1 cellular context compared by ENCODE assay signal in the genomic region with DNA sequence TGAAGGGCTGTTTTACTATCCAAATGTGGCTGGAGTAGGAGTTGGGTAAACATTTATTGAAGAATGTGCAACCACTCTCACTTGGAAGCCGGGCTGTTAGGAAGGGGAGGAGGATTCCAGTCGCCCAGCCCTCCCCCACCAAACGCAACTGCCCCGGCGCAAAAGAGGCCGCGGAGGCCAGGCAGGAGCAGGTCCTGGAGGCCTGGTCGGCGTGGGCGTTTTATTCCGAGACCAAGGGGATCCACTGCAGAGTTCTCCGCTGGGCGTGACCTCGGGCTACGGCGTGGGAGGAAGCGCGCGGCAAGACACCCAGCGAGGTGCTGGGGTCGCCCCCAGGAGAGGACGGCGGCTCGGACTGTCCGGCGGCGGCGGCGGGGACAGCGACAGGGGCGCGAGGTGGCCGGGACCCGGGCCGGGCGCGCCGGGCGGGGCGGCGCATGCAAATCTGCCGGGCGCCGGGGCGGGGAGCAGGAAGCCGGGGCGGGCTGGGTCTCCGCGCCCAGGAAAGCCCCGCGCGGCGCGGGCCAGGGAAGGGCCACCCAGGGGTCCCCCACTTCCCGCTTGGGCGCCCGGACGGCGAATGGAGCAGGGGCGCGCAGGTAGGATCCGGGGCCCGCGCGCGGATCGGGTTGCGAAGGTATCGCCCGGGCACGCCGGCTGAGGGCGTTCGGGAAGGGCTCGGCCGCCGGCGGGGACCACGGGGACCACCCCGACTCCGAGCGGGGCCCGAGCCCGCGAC.
TF ChIP-seq lines count a peak whose summit lies in the region.

A gene (plus strand): TSS at position 553 of the 739 bp plus-strand sequence. CDS start 26,230 bp downstream, outside the sequence.

TF ChIP-seq in HepG2, 621 proteins besides CTCF, POLR2A, EP300 and RAD21 (continued from another document and continues in another):
- no peak for TF ChIP-seq PCBP1 (IDR thresholded peaks at IDR 0.05; ENCODE audit: borderline replicate concordance, low read depth, low read length)
- peak; percentile 57 for TF ChIP-seq FOXA3 (CRISPR knock-in tag; IDR thresholded peaks at IDR 0.05)
- TF ChIP-seq PAF1 (CRISPR knock-in tag; IDR thresholded peaks at IDR 0.05) = no peak
- no peak for TF ChIP-seq ELF4 (CRISPR knock-in tag; IDR thresholded peaks at IDR 0.05; ENCODE audit: borderline replicate concordance)
- TF ChIP-seq, protein P1, sequence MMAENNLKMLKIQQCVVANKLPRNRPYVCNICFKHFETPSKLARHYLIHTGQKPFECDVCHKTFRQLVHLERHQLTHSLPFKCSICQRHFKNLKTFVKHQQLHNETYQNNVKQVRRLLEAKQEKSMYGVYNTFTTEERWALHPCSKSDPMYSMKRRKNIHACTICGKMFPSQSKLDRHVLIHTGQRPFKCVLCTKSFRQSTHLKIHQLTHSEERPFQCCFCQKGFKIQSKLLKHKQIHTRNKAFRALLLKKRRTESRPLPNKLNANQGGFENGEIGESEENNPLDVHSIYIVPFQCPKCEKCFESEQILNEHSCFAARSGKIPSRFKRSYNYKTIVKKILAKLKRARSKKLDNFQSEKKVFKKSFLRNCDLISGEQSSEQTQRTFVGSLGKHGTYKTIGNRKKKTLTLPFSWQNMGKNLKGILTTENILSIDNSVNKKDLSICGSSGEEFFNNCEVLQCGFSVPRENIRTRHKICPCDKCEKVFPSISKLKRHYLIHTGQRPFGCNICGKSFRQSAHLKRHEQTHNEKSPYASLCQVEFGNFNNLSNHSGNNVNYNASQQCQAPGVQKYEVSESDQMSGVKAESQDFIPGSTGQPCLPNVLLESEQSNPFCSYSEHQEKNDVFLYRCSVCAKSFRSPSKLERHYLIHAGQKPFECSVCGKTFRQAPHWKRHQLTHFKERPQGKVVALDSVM (CRISPR knock-in tag; IDR thresholded peaks at IDR 0.05) = peak; percentile 97
- TF ChIP-seq BRCA1 (CRISPR knock-in tag; IDR thresholded peaks at IDR 0.05) = no peak
- peak; percentile 71; the same call in 1 of the 2 replicates for TF ChIP-seq GATA4 (IDR thresholded peaks at IDR 0.05; ENCODE audit: borderline replicate concordance, low read depth)
- peak; percentile 61 for TF ChIP-seq MXD4 (CRISPR knock-in tag; IDR thresholded peaks at IDR 0.05)
- TF ChIP-seq EEA1 (CRISPR knock-in tag; IDR thresholded peaks at IDR 0.05; ENCODE audit: borderline replicate concordance) = no peak
- TF ChIP-seq, protein P2, sequence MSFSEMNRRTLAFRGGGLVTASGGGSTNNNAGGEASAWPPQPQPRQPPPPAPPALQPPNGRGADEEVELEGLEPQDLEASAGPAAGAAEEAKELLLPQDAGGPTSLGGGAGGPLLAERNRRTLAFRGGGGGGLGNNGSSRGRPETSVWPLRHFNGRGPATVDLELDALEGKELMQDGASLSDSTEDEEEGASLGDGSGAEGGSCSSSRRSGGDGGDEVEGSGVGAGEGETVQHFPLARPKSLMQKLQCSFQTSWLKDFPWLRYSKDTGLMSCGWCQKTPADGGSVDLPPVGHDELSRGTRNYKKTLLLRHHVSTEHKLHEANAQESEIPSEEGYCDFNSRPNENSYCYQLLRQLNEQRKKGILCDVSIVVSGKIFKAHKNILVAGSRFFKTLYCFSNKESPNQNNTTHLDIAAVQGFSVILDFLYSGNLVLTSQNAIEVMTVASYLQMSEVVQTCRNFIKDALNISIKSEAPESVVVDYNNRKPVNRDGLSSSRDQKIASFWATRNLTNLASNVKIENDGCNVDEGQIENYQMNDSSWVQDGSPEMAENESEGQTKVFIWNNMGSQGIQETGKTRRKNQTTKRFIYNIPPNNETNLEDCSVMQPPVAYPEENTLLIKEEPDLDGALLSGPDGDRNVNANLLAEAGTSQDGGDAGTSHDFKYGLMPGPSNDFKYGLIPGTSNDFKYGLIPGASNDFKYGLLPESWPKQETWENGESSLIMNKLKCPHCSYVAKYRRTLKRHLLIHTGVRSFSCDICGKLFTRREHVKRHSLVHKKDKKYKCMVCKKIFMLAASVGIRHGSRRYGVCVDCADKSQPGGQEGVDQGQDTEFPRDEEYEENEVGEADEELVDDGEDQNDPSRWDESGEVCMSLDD (CRISPR knock-in tag; IDR thresholded peaks at IDR 0.05; ENCODE audit: borderline replicate concordance) = peak; percentile 78; the same call in 1 of the 2 replicates
- TF ChIP-seq GPN1 (CRISPR knock-in tag; IDR thresholded peaks at IDR 0.05; ENCODE audit: borderline replicate concordance) = 0 out of 2 replicates have a peak, but pooled peaks have one; percentile 14
- TF ChIP-seq ZNF256 (CRISPR knock-in tag; conservative IDR thresholded peaks at IDR 0.05) = no peak
- TF ChIP-seq, protein P3, sequence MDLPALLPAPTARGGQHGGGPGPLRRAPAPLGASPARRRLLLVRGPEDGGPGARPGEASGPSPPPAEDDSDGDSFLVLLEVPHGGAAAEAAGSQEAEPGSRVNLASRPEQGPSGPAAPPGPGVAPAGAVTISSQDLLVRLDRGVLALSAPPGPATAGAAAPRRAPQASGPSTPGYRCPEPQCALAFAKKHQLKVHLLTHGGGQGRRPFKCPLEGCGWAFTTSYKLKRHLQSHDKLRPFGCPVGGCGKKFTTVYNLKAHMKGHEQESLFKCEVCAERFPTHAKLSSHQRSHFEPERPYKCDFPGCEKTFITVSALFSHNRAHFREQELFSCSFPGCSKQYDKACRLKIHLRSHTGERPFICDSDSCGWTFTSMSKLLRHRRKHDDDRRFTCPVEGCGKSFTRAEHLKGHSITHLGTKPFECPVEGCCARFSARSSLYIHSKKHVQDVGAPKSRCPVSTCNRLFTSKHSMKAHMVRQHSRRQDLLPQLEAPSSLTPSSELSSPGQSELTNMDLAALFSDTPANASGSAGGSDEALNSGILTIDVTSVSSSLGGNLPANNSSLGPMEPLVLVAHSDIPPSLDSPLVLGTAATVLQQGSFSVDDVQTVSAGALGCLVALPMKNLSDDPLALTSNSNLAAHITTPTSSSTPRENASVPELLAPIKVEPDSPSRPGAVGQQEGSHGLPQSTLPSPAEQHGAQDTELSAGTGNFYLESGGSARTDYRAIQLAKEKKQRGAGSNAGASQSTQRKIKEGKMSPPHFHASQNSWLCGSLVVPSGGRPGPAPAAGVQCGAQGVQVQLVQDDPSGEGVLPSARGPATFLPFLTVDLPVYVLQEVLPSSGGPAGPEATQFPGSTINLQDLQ (CRISPR knock-in tag; IDR thresholded peaks at IDR 0.05) = 0 out of 2 replicates have a peak, but pooled peaks have one; percentile 35
- TF ChIP-seq, protein P4, sequence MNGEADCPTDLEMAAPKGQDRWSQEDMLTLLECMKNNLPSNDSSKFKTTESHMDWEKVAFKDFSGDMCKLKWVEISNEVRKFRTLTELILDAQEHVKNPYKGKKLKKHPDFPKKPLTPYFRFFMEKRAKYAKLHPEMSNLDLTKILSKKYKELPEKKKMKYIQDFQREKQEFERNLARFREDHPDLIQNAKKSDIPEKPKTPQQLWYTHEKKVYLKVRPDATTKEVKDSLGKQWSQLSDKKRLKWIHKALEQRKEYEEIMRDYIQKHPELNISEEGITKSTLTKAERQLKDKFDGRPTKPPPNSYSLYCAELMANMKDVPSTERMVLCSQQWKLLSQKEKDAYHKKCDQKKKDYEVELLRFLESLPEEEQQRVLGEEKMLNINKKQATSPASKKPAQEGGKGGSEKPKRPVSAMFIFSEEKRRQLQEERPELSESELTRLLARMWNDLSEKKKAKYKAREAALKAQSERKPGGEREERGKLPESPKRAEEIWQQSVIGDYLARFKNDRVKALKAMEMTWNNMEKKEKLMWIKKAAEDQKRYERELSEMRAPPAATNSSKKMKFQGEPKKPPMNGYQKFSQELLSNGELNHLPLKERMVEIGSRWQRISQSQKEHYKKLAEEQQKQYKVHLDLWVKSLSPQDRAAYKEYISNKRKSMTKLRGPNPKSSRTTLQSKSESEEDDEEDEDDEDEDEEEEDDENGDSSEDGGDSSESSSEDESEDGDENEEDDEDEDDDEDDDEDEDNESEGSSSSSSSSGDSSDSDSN (CRISPR knock-in tag; IDR thresholded peaks at IDR 0.05) = peak; percentile 80
- no peak for TF ChIP-seq THYN1 (CRISPR knock-in tag; IDR thresholded peaks at IDR 0.05; ENCODE audit: borderline replicate concordance, low read depth)
- TF ChIP-seq ARID2 (CRISPR knock-in tag; IDR thresholded peaks at IDR 0.05; ENCODE audit: borderline replicate concordance) = no peak
- peak; percentile 85; the same call in 1 of the 2 replicates for TF ChIP-seq ZNF274 (CRISPR knock-in tag; IDR thresholded peaks at IDR 0.05)
- TF ChIP-seq HNRNPH1 (optimal IDR thresholded peaks at IDR 0.05; ENCODE audit: low read depth, low read length) = no peak
- peak; percentile 68 for TF ChIP-seq ELF3 (CRISPR knock-in tag; IDR thresholded peaks at IDR 0.05)
- peak; percentile 64 for TF ChIP-seq ZBTB7B (CRISPR knock-in tag; IDR thresholded peaks at IDR 0.05)
- TF ChIP-seq, protein P5, sequence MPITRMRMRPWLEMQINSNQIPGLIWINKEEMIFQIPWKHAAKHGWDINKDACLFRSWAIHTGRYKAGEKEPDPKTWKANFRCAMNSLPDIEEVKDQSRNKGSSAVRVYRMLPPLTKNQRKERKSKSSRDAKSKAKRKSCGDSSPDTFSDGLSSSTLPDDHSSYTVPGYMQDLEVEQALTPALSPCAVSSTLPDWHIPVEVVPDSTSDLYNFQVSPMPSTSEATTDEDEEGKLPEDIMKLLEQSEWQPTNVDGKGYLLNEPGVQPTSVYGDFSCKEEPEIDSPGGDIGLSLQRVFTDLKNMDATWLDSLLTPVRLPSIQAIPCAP (CRISPR knock-in tag; IDR thresholded peaks at IDR 0.05; ENCODE audit: low read depth) = 0 out of 2 replicates have a peak, but pooled peaks have one; percentile 65
- no peak for TF ChIP-seq GTF2F1 (IDR thresholded peaks at IDR 0.05; ENCODE audit: low read length)
- 0 out of 2 replicates have a peak, but pooled peaks have one; percentile 79 for TF ChIP-seq SMAD1 (CRISPR knock-in tag; IDR thresholded peaks at IDR 0.05; ENCODE audit: borderline replicate concordance, low read depth)
- TF ChIP-seq PRMT3 (CRISPR knock-in tag; IDR thresholded peaks at IDR 0.05; ENCODE audit: borderline replicate concordance, low read depth) = no peak
- TF ChIP-seq TCF7L2 (IDR thresholded peaks at IDR 0.05; ENCODE audit: low read depth, low read length) = no peak
- TF ChIP-seq ZNF207 (IDR thresholded peaks at IDR 0.05; ENCODE audit: borderline replicate concordance) = no peak
- peak; percentile 66; the same call in 1 of the 2 replicates for TF ChIP-seq ZNF558 (CRISPR knock-in tag; IDR thresholded peaks at IDR 0.05; ENCODE audit: borderline replicate concordance)
- TF ChIP-seq, protein P6, sequence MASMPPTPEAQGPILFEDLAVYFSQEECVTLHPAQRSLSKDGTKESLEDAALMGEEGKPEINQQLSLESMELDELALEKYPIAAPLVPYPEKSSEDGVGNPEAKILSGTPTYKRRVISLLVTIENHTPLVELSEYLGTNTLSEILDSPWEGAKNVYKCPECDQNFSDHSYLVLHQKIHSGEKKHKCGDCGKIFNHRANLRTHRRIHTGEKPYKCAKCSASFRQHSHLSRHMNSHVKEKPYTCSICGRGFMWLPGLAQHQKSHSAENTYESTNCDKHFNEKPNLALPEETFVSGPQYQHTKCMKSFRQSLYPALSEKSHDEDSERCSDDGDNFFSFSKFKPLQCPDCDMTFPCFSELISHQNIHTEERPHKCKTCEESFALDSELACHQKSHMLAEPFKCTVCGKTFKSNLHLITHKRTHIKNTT (CRISPR knock-in tag; IDR thresholded peaks at IDR 0.05) = no peak
- no peak for TF ChIP-seq SYNCRIP (IDR thresholded peaks at IDR 0.05; ENCODE audit: insufficient read depth, low read depth, low read length)
- peak; percentile 77 for TF ChIP-seq KAT7 (CRISPR knock-in tag; IDR thresholded peaks at IDR 0.05; ENCODE audit: borderline replicate concordance)
- TF ChIP-seq ZNF441 (CRISPR knock-in tag; IDR thresholded peaks at IDR 0.05; ENCODE audit: borderline replicate concordance) = no peak; the same call in 1 of the 2 replicates
- TF ChIP-seq SNAPC2 (CRISPR knock-in tag; IDR thresholded peaks at IDR 0.05) = peak; percentile 77; the same call in 1 of the 2 replicates
- TF ChIP-seq AGO2 (optimal IDR thresholded peaks at IDR 0.05; ENCODE audit: low read depth, low read length) = peak; percentile 83
- no peak for TF ChIP-seq ZNF549 (CRISPR knock-in tag; IDR thresholded peaks at IDR 0.05)
- TF ChIP-seq CREB1 (IDR thresholded peaks at IDR 0.05) = no peak
- peak; percentile 40; the same call in 1 of the 2 replicates for TF ChIP-seq CREB1 (CRISPR knock-in tag; IDR thresholded peaks at IDR 0.05)
- TF ChIP-seq HDAC6 (IDR thresholded peaks at IDR 0.05; ENCODE audit: low read depth, low read length) = no peak
- TF ChIP-seq, protein P7, sequence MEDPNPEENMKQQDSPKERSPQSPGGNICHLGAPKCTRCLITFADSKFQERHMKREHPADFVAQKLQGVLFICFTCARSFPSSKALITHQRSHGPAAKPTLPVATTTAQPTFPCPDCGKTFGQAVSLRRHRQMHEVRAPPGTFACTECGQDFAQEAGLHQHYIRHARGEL (CRISPR knock-in tag; IDR thresholded peaks at IDR 0.05) = no peak
- 0 out of 2 replicates have a peak, but pooled peaks have one; percentile 17 for TF ChIP-seq ZNF253 (CRISPR knock-in tag; IDR thresholded peaks at IDR 0.05; ENCODE audit: borderline replicate concordance)
- 0 out of 2 replicates have a peak, but pooled peaks have one; percentile 15 for TF ChIP-seq ZFP82 (CRISPR knock-in tag; IDR thresholded peaks at IDR 0.05; ENCODE audit: borderline replicate concordance)
- TF ChIP-seq HNF4G (IDR thresholded peaks at IDR 0.05; ENCODE audit: borderline replicate concordance, low read depth, low read length) = peak; percentile 5; the same call in 1 of the 2 replicates
- peak; percentile 22; the same call in 1 of the 2 replicates for TF ChIP-seq HNF4G (CRISPR knock-in tag; IDR thresholded peaks at IDR 0.05; ENCODE audit: borderline replicate concordance, low read depth)
- TF ChIP-seq, protein P8, sequence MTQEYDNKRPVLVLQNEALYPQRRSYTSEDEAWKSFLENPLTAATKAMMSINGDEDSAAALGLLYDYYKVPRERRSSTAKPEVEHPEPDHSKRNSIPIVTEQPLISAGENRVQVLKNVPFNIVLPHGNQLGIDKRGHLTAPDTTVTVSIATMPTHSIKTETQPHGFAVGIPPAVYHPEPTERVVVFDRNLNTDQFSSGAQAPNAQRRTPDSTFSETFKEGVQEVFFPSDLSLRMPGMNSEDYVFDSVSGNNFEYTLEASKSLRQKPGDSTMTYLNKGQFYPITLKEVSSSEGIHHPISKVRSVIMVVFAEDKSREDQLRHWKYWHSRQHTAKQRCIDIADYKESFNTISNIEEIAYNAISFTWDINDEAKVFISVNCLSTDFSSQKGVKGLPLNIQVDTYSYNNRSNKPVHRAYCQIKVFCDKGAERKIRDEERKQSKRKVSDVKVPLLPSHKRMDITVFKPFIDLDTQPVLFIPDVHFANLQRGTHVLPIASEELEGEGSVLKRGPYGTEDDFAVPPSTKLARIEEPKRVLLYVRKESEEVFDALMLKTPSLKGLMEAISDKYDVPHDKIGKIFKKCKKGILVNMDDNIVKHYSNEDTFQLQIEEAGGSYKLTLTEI (CRISPR knock-in tag; conservative IDR thresholded peaks at IDR 0.05) = no peak
- peak; percentile 32; the same call in 1 of the 2 replicates for TF ChIP-seq ISL2 (CRISPR knock-in tag; IDR thresholded peaks at IDR 0.05)
- TF ChIP-seq ZNF615 (CRISPR knock-in tag; IDR thresholded peaks at IDR 0.05; ENCODE audit: borderline replicate concordance) = no peak
- TF ChIP-seq, protein P9, sequence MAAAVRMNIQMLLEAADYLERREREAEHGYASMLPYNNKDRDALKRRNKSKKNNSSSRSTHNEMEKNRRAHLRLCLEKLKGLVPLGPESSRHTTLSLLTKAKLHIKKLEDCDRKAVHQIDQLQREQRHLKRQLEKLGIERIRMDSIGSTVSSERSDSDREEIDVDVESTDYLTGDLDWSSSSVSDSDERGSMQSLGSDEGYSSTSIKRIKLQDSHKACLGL (CRISPR knock-in tag; IDR thresholded peaks at IDR 0.05) = peak; percentile 91
- no peak for TF ChIP-seq HOXA7 (CRISPR knock-in tag; IDR thresholded peaks at IDR 0.05)
- TF ChIP-seq MEIS1 (CRISPR knock-in tag; IDR thresholded peaks at IDR 0.05; ENCODE audit: borderline replicate concordance) = no peak; the same call in 1 of the 2 replicates
